ENCODE assay signal across 19 cellular contexts in the genomic region with DNA sequence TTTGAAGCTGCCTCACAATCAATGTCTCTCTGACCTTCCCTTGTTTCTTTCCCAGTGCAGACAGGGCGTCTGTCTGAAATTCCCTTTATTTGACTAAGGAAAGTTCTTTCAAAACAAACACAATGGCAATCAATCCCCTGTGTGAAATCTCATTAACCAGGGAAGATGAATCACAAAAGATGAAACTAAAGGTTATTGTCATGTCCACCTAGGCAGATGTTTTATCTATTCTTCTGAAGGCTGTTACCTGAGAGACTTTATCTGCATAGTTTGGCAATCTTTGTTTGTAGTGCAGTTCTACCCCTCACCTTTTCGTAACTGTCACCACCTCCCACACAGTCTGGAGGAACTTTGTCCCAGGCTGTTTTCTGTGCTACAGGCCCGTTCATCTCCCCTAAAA.
DNase-seq lines count a peak whose midpoint lies in the region; ATAC-seq, FAIRE-seq and TF ChIP-seq lines count a peak whose summit lies in the region.
"Had no signal": no experiment of that assay in that cellular context is flagged by ENCODE, and none has a peak within 500 bp of the region (broad histone marks: within the 10 kb centered on the region; RNA-seq: fewer than 3 reads in every experiment).

No MANE protein-coding gene starts in this region.

- no peaks in the 10 kb centered on the region for H4K20me1 ChIP-seq in GM23338 (replicated peaks; ENCODE audit: insufficient read depth)

- H3K4me3 ChIP-seq in GM23338 (peak overlapping the region; percentile 2; the same call in 1 of the 2 replicates), mesendoderm (ENCODE audit: low read length) (no peak overlapping the region)
- H3K4me3 ChIP-seq: SJCRH30 had no signal

- no peak overlapping the region for H4K8ac ChIP-seq in mesendoderm (ENCODE audit: low read depth, low read length)

- H3K9me2 ChIP-seq in GM23338 (ENCODE audit: insufficient read depth), result no peaks in the 10 kb centered on the region

- no peak overlapping the region for H3K4ac ChIP-seq in mesendoderm (ENCODE audit: low read depth, low read length)

- H3K27me3 ChIP-seq in GM23338 (ENCODE audit: insufficient read depth), result no peaks in the 10 kb centered on the region
- H3K27me3 ChIP-seq in mesendoderm (ENCODE audit: insufficient read depth, low read length, poor library complexity), result no peaks in the 10 kb centered on the region
- H3K27me3 ChIP-seq: SJCRH30 had no signal

- H3K9me3 Mint-ChIP-seq in GM23338, result peaks cover 32% of the 10 kb centered on the region

- 0 out of 2 replicates have a peak, but pooled peaks cover 6% of the 10 kb centered on the region for H3K36me3 ChIP-seq in GM23338 (ENCODE audit: insufficient read depth)
- H3K36me3 ChIP-seq in mesendoderm (ENCODE audit: control insufficient read depth, insufficient read depth, low read length), result no peaks in the 10 kb centered on the region
- H3K36me3 ChIP-seq: SJCRH30 had no signal

- H3K4me2 ChIP-seq in GM23338, result peak overlapping the region; percentile 10
- no peak overlapping the region for H3K4me2 ChIP-seq in mesendoderm (ENCODE audit: low read length)

- FAIRE-seq in frontal cortex (lab: Jason Lieb, UNC), result no peak
- FAIRE-seq: A204.1, GM18507 had no signal

- no peak overlapping the region for H3K56ac ChIP-seq in mesendoderm (ENCODE audit: low read length)

- DNase-seq in GM23338 (ENCODE audit: low spot score) (peak; percentile 80), NCI-H69 (lab: John Stamatoyannopoulos, UW) (peak; percentile 73), iPS DF 4.7 (ENCODE audit: extremely low read depth, low spot score) (peak; percentile 80), mesendoderm (peak; percentile 52), frontal cortex (ENCODE audit: low spot score in 2 of 2) (no peak), GM19240 (ENCODE audit: insufficient read length, low spot score) (no peak), SHP77 (lab: John Stamatoyannopoulos, UW) (no peak), islet precursor cell (no peak)
- DNase-seq: COR-L47, IMR-90, Kasumi-1, NCI-H187 treated with DMSO at 0.1 percent for 48 hours, NCI-H2171, NCI-H82, SJCRH30 had no signal

- H2BK120ac ChIP-seq in mesendoderm (ENCODE audit: low read depth, low read length), result no peak overlapping the region

- H3K23ac ChIP-seq in mesendoderm (ENCODE audit: low read length), result no peak overlapping the region

- no peak overlapping the region for H2AK5ac ChIP-seq in mesendoderm (ENCODE audit: low read length)

- peaks cover 5% of the 10 kb centered on the region for H3K27me3 Mint-ChIP-seq in GM23338 (ENCODE audit: insufficient read depth, low read depth, poor library complexity)

- H2AFZ ChIP-seq in GM23338, result no peak overlapping the region

- peak; percentile 99 for ATAC-seq in GM23338

- H2BK15ac ChIP-seq in mesendoderm (replicated peaks; ENCODE audit: low read depth), result no peak overlapping the region

- no peak overlapping the region for H4K5ac ChIP-seq in mesendoderm (ENCODE audit: low read length)

- peaks cover 23% of the 10 kb centered on the region for H3K4me1 Mint-ChIP-seq in GM23338
- H3K4me1 Mint-ChIP-seq: CD14-positive monocyte had no signal

- no peaks in the 10 kb centered on the region for H3F3A ChIP-seq in GM23338 (replicated peaks; ENCODE audit: low read depth)

- no peaks in the 10 kb centered on the region for H3K79me2 ChIP-seq in GM23338 (replicated peaks; ENCODE audit: insufficient read depth)
- no peaks in the 10 kb centered on the region for H3K79me2 ChIP-seq in mesendoderm (ENCODE audit: control insufficient read depth, insufficient read depth, low read length)

- H3K4me3 Mint-ChIP-seq in GM23338, result peak overlapping the region; percentile 36
- H3K4me3 Mint-ChIP-seq: CD14-positive monocyte had no signal

- peaks cover 9% of the 10 kb centered on the region for H3K4me1 ChIP-seq in GM23338 (ENCODE audit: insufficient read depth)
- no peaks in the 10 kb centered on the region for H3K4me1 ChIP-seq in mesendoderm (ENCODE audit: control insufficient read depth, low read depth, low read length)
- H3K4me1 ChIP-seq: SJCRH30 had no signal

- H3K18ac ChIP-seq in mesendoderm (ENCODE audit: low read length), result no peak overlapping the region

- H3K27ac ChIP-seq in GM23338 (ENCODE audit: low read depth), result peak overlapping the region; percentile 61; the same call in 1 of the 2 replicates
- no peak overlapping the region for H3K27ac ChIP-seq in mesendoderm (ENCODE audit: low read depth, low read length)
- H3K27ac ChIP-seq: HL-60, SJCRH30 had no signal

- no peaks in the 10 kb centered on the region for H3K79me1 ChIP-seq in mesendoderm (ENCODE audit: low read length)

- WGBS in mesendoderm (ENCODE audit: extremely low coverage, insufficient coverage, low lambda C conversion rate), result no CpG with 5 or more reads among the region's 3 CpGs

- TF ChIP-seq CTCF in GM23338 (conservative IDR thresholded peaks at IDR 0.05; ENCODE audit: low read depth in 2 of 2), result no peak

- H3K36me3 Mint-ChIP-seq in GM23338 (ENCODE audit: low read depth), result peaks cover 35% of the 10 kb centered on the region
- H3K36me3 Mint-ChIP-seq: CD14-positive monocyte had no signal

- no peak overlapping the region for H3K27ac Mint-ChIP-seq in GM23338
- H3K27ac Mint-ChIP-seq: CD14-positive monocyte had no signal

- H2BK5ac ChIP-seq in mesendoderm (ENCODE audit: low read length), result no peak overlapping the region

- H3K9ac ChIP-seq in mesendoderm (ENCODE audit: low read length), result no peak overlapping the region

TF ChIP-seq in GM23338, 12 proteins besides CTCF, POLR2A, EP300 and RAD21 (continues in another document):
- TF ChIP-seq EZH2phosphoT487 (IDR thresholded peaks at IDR 0.05; ENCODE audit: unreplicated experiment), result no peak
- peak; percentile 46; the same call in 1 of the 2 replicates for TF ChIP-seq CREB1 (CRISPR knock-in tag; IDR thresholded peaks at IDR 0.05; ENCODE audit: low read depth)
- no peak for TF ChIP-seq POLR2AphosphoS5 (IDR thresholded peaks at IDR 0.05; ENCODE audit: low read depth)
- no peak for TF ChIP-seq JUNB (IDR thresholded peaks at IDR 0.05; ENCODE audit: unreplicated experiment)
- TF ChIP-seq EZH2 (IDR thresholded peaks at IDR 0.05; ENCODE audit: low read depth, unreplicated experiment), result no peak
- TF ChIP-seq ZNF331 (CRISPR knock-in tag; IDR thresholded peaks at IDR 0.05; ENCODE audit: low read depth), result no peak
- TF ChIP-seq ZNF114 (CRISPR knock-in tag; IDR thresholded peaks at IDR 0.05), result no peak
- TF ChIP-seq, protein P1, sequence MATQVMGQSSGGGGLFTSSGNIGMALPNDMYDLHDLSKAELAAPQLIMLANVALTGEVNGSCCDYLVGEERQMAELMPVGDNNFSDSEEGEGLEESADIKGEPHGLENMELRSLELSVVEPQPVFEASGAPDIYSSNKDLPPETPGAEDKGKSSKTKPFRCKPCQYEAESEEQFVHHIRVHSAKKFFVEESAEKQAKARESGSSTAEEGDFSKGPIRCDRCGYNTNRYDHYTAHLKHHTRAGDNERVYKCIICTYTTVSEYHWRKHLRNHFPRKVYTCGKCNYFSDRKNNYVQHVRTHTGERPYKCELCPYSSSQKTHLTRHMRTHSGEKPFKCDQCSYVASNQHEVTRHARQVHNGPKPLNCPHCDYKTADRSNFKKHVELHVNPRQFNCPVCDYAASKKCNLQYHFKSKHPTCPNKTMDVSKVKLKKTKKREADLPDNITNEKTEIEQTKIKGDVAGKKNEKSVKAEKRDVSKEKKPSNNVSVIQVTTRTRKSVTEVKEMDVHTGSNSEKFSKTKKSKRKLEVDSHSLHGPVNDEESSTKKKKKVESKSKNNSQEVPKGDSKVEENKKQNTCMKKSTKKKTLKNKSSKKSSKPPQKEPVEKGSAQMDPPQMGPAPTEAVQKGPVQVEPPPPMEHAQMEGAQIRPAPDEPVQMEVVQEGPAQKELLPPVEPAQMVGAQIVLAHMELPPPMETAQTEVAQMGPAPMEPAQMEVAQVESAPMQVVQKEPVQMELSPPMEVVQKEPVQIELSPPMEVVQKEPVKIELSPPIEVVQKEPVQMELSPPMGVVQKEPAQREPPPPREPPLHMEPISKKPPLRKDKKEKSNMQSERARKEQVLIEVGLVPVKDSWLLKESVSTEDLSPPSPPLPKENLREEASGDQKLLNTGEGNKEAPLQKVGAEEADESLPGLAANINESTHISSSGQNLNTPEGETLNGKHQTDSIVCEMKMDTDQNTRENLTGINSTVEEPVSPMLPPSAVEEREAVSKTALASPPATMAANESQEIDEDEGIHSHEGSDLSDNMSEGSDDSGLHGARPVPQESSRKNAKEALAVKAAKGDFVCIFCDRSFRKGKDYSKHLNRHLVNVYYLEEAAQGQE (IDR thresholded peaks at IDR 0.05; ENCODE audit: unreplicated experiment), result no peak

Comparison
In these comparisons a context has a peak if more than half of its experiments do, and no peak if none do; other contexts are left out.
1. DNase-seq: peak in GM23338 (single experiment), NCI-H69 (single experiment), iPS DF 4.7 (single experiment) and mesendoderm (single experiment); none in frontal cortex (0 of 2), GM19240 (single experiment), SHP77 (0 of 2) and islet precursor cell (single experiment).